8 cellular contexts compared by ENCODE assay signal in genomic region chr13:49300716-49301589, GRCh38. TPM values are rescaled to one million over a fixed set of nuclear protein-coding genes. Genes with fewer than 3 reads are reported as not detected.
DNase-seq lines count a peak whose midpoint lies in the region; ATAC-seq and TF ChIP-seq lines count a peak whose summit lies in the region.

No MANE protein-coding gene starts in this region.

- DNase-seq in DMS 273 treated with DMSO at 0.1 percent for 48 hours (lab: John Stamatoyannopoulos, UW) (peak; percentile 24), HUDEP-2 (lab: John Stamatoyannopoulos, UW; ENCODE audit: unreplicated experiment in 76 of 76) (peak in 63 of 76 experiments; percentile 1 to 73 (median 41)), RPMI7951 (ENCODE audit: low read depth) (peak; percentile 67), activated T-helper 1 cell treated with Interleukin-2 at 50 U/mL for 16 hours (ENCODE audit: low read depth) (peak; percentile 31), fibroblast of pulmonary artery (ENCODE audit: low read depth) (peak; percentile 81), nucleus accumbens (lab: John Stamatoyannopoulos, UW) (peak in 42 of 56 donors; percentile 17 to 82 (median 46))

- peak overlapping the region; percentile 34 for H3K4me3 ChIP-seq in fibroblast of pulmonary artery (replicated peaks; ENCODE audit: low read depth, low read length)

- peak; percentile 89 for ATAC-seq in GM21367 (IDR thresholded peaks at IDR 0.05; ENCODE audit: unreplicated experiment)

- TF ChIP-seq CTCF in fibroblast of pulmonary artery (IDR thresholded peaks at IDR 0.05; ENCODE audit: low read length, missing control alignments): peak; percentile 86

- peak overlapping the region; percentile 84 for H3K27ac ChIP-seq in temporal lobe (ENCODE audit: low read depth, low read length)

RNA-seq across cellular contexts. Expression of gene CDADC1, which starts 53.2 kb away (rescaled TPM):
- 3.8 and 4.3 TPM in 2 replicates for total RNA-seq in RPMI7951 (2014; rRNA removed; shearing (Covaris generic))
- total RNA-seq in temporal lobe: 9.1 TPM

Comparison
In these comparisons a context has a peak if more than half of its experiments do, and no peak if none do; other contexts are left out.
1. Peak in every context shown above with its lines: DNase-seq, ATAC-seq, H3K4me3 ChIP-seq and H3K27ac ChIP-seq.
2. DNase-seq: peak in every context shown above with its lines; median percentile 81 in fibroblast of pulmonary artery; 67 in RPMI7951; 46 in nucleus accumbens; 41 in HUDEP-2; 31 in activated T-helper 1 cell treated with Interleukin-2 at 50 U/mL for 16 hours; 24 in DMS 273 treated with DMSO at 0.1 percent for 48 hours.